ENCODE assay signal across 28 cellular contexts in the genomic region with DNA sequence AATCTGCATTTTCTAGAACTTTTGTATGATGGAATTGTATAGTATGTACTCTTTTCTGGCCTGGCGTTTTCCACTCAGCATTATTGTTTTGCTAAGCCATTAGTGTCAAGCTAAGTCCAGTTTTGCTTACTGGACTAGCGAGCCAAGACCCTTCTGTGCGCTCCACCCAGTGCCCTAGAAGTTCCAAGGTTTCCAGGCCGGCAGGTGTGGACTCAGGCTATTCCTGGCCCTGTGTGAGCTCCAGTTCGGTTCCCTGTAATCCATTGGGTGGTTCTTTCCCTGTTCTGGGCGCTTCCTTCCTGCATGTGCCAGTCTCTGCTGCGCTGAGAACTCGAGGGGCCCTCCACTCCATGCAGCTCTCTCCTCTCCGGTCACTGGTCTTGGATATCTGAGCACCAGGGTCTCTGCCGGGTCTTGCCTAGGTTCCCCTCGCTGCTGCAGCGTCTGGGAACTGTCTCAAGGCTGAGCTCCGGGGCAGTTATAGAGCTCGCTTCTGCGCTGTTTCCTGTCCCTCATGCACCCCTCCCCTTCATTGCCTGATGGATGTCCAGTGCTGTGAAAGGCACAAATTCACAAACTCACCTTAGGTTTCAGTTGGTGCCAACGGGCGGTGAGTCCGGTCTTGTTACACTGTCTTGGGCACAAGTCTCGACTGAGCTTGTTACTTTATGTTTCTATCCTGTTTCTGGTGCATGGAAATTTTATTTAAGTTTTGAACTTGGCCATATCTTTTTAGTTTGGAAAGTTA.
"Had no signal": no experiment of that assay in that cellular context is flagged by ENCODE, and none has a peak within 500 bp of the region (broad histone marks: within the 10 kb centered on the region; RNA-seq: fewer than 3 reads in every experiment).

No MANE protein-coding gene starts in this region.

- H3K4me1 ChIP-seq: breast epithelium, esophagus squamous epithelium, prostate gland had no signal

- H3K27me3 ChIP-seq: breast epithelium, heart right ventricle, ovary, upper lobe of left lung had no signal

- DNase-seq: activated CD4-positive, alpha-beta T cell treated with anti-CD3 and anti-CD28 coated beads for 48 hours; activated CD4-positive, alpha-beta T cell treated with anti-CD3 and anti-CD28 coated beads, Interleukin-2, amount 50 U/mL, for 48 hours; activated CD8-positive, alpha-beta memory T cell treated with anti-CD3 and anti-CD28 coated beads, Interleukin-2, amount 50 U/mL, for 48 hours; activated naive CD8-positive, alpha-beta T cell treated with anti-CD3 and anti-CD28 coated beads, Interleukin-2, amount 50 U/mL, for 24 hours; activated T-cell treated with anti-CD3 and anti-CD28 coated beads, Interleukin-2, amount 50 U/mL, for 24 hours; amygdala; dermis blood vessel endothelial cell; effector CD4-positive, alpha-beta T cell; esophagus squamous epithelium; foreskin melanocyte; heart right ventricle; kidney glomerular epithelial cell; naive B cell; nephron progenitor cell; ovary; retina; stimulated activated CD4-positive, alpha-beta T cell treated with anti-CD3 and anti-CD28 coated beads, Interleukin-4, amount 100 ng/mL, for 1 hour; T-helper 1 cell had no signal

- ATAC-seq: activated naive CD8-positive, alpha-beta T cell treated with anti-CD3 and anti-CD28 coated beads, Interleukin-2, amount 50 U/mL, for 24 hours; heart right ventricle; left lobe of liver had no signal

- H3K4me3 ChIP-seq: breast epithelium, esophagus squamous epithelium, heart right ventricle, lung, ovary, prostate gland, upper lobe of left lung had no signal

- H3K4me3 Mint-ChIP-seq: activated naive CD4-positive, alpha-beta T cell treated with anti-CD3 and anti-CD28 coated beads, Interleukin-2, amount 50 U/mL, for 24 hours; activated naive CD8-positive, alpha-beta T cell treated with anti-CD3 and anti-CD28 coated beads, Interleukin-2, amount 50 U/mL, for 24 hours; activated T-cell treated with anti-CD3 and anti-CD28 coated beads, Interleukin-2, amount 50 U/mL, for 24 hours; central memory CD8-positive, alpha-beta T cell; mesothelial cell of epicardium; naive B cell; nephron progenitor cell; stimulated activated naive CD8-positive, alpha-beta T cell treated with anti-CD3 and anti-CD28 coated beads, Interleukin-15, Interleukin-2, amounts not matched to agents 100 ng/mL and 50 ng/mL, for 24 hours had no signal

- H3K36me3 Mint-ChIP-seq: activated naive CD4-positive, alpha-beta T cell treated with anti-CD3 and anti-CD28 coated beads, Interleukin-2, amount 50 U/mL, for 24 hours; mesothelial cell of epicardium; naive B cell had no signal

- H3K27ac ChIP-seq: breast epithelium, esophagus squamous epithelium, ovary, prostate gland, upper lobe of left lung, VCaP had no signal

- H3K27ac Mint-ChIP-seq: activated naive CD4-positive, alpha-beta T cell treated with anti-CD3 and anti-CD28 coated beads, Interleukin-2, amount 50 U/mL, for 24 hours; activated naive CD8-positive, alpha-beta T cell treated with anti-CD3 and anti-CD28 coated beads, Interleukin-2, amount 50 U/mL, for 24 hours; activated T-cell treated with anti-CD3 and anti-CD28 coated beads, Interleukin-2, amount 50 U/mL, for 24 hours; mesothelial cell of epicardium; nephron progenitor cell; stimulated activated naive CD8-positive, alpha-beta T cell treated with anti-CD3 and anti-CD28 coated beads, Interleukin-15, Interleukin-2, amounts not matched to agents 100 ng/mL and 50 ng/mL, for 24 hours had no signal

- H3K36me3 ChIP-seq: breast epithelium, esophagus squamous epithelium, heart right ventricle, ovary, prostate gland, upper lobe of left lung had no signal

- H3K9me3 ChIP-seq: breast epithelium, esophagus squamous epithelium, ovary, prostate gland, upper lobe of left lung had no signal

- H3K9me3 Mint-ChIP-seq: activated naive CD4-positive, alpha-beta T cell treated with anti-CD3 and anti-CD28 coated beads, Interleukin-2, amount 50 U/mL, for 24 hours; activated naive CD8-positive, alpha-beta T cell treated with anti-CD3 and anti-CD28 coated beads, Interleukin-2, amount 50 U/mL, for 24 hours; activated T-cell treated with anti-CD3 and anti-CD28 coated beads, Interleukin-2, amount 50 U/mL, for 24 hours; central memory CD8-positive, alpha-beta T cell; mesothelial cell of epicardium; naive B cell; nephron progenitor cell; stimulated activated naive CD8-positive, alpha-beta T cell treated with anti-CD3 and anti-CD28 coated beads, Interleukin-15, Interleukin-2, amounts not matched to agents 100 ng/mL and 50 ng/mL, for 24 hours had no signal

- H3K4me1 Mint-ChIP-seq: activated naive CD4-positive, alpha-beta T cell treated with anti-CD3 and anti-CD28 coated beads, Interleukin-2, amount 50 U/mL, for 24 hours; central memory CD8-positive, alpha-beta T cell; mesothelial cell of epicardium had no signal
